Comparison of ENCODE assay signal across 11 cellular contexts in the genomic region with DNA sequence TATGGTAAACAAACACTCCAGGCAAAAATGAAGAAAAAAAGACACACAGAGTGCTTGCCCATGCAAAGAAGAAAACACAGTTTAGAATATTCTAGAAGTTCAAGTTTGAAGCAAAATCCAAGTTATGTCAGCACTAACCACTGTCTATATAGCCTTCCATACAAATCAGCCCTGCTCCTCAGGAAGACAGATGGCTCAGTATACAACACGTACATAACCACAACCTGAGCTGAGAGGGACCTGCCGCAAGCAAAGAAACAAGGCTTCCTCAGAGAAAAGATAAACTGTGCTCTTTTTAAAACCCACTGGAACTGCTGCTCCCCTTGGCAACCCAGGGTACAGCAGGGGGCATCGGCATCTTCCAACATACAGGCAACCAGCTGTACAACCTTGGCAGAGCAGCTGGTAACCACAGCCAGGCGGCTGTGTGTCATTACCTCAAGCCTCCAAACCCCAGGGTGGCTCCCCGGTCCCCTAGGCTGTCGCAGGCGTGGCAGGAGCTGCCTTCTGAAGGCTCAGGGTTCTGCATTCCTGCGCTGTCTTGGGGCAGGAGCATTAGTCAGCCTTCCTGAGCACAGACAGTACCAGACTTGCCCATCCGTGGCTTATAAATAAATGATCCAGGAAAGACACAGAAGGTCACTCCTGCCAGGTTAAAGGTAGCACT.
DNase-seq lines count a peak whose midpoint lies in the region; ATAC-seq and TF ChIP-seq lines count a peak whose summit lies in the region.
"Had no signal": no experiment of that assay in that cellular context is flagged by ENCODE, and none has a peak within 500 bp of the region (broad histone marks: within the 10 kb centered on the region; RNA-seq: fewer than 3 reads in every experiment).

No MANE protein-coding gene starts in this region.

- peak; percentile 54 for DNase-seq in EL
- peak; percentile 1 for DNase-seq in T follicular helper cell (ENCODE audit: low read depth)
- peak; percentile 4 for DNase-seq in astrocyte of the cerebellum (ENCODE audit: low read depth)
- DNase-seq in stimulated activated CD4-positive, alpha-beta T cell treated with anti-CD3 and anti-CD28 coated beads, Interleukin-15, amount 100 ng/mL, for 48 hours (ENCODE audit: low read depth in 2 of 2): peak; percentile 47
- no peak for DNase-seq in kidney glomerular epithelial cell (lab: John Stamatoyannopoulos, UW)
- DNase-seq in Caco-2: no peak
- DNase-seq: esophagus squamous epithelium, NCI-H526 had no signal

- intact Hi-C loops in Caco-2 (cut with micrococcal nuclease; ENCODE audit: unreplicated experiment): no loop called here

- BruUV-seq in Caco-2 (replicated peaks; lab: Mats Ljungman, UMichigan): no TSS peak

- H3K9me3 ChIP-seq in Caco-2: no peaks in the 10 kb centered on the region
- H3K9me3 ChIP-seq: esophagus squamous epithelium had no signal

- H3K4me3 Mint-ChIP-seq in Caco-2 (ENCODE audit: unreplicated experiment): no peak overlapping the region

- TF ChIP-seq CTCF in astrocyte of the cerebellum (IDR thresholded peaks at IDR 0.05; ENCODE audit: low read depth, low read length, missing control alignments) (peak; percentile 14), Caco-2 (IDR thresholded peaks at IDR 0.05; ENCODE audit: insufficient read depth in 1 of 2, low read depth in 1 of 2, low read length in 1 of 2, severe bottlenecking in 1 of 2, unreplicated experiment in 1 of 2) (no peak)

- no peaks in the 10 kb centered on the region for H3K9me3 Mint-ChIP-seq in Caco-2 (ENCODE audit: unreplicated experiment)

- H3K4me1 Mint-ChIP-seq in Caco-2 (ENCODE audit: low read depth, unreplicated experiment): no peaks in the 10 kb centered on the region

- H3K27me3 Mint-ChIP-seq in Caco-2 (ENCODE audit: insufficient read depth, unreplicated experiment): peaks cover 20% of the 10 kb centered on the region

- no peaks in the 10 kb centered on the region for H3K36me3 ChIP-seq in Caco-2 (ENCODE audit: control insufficient read depth, insufficient read depth, low read length)
- H3K36me3 ChIP-seq: esophagus squamous epithelium had no signal

- no peak overlapping the region for H3K4me3 ChIP-seq in astrocyte of the cerebellum (ENCODE audit: low read depth, low read length)
- H3K4me3 ChIP-seq in Caco-2 (ENCODE audit: low read depth, low read length): no peak overlapping the region
- H3K4me3 ChIP-seq: esophagus squamous epithelium had no signal

- POLR2A ChIA-PET in Caco-2 (lab: Charles Lee): no interaction called here

- no peak overlapping the region for H3K27ac Mint-ChIP-seq in Caco-2 (ENCODE audit: unreplicated experiment)

- H3K27me3 ChIP-seq in Caco-2 (replicated peaks; ENCODE audit: control insufficient read depth, insufficient read depth, low read length): no peaks in the 10 kb centered on the region
- H3K27me3 ChIP-seq: esophagus squamous epithelium had no signal

- no peaks in the 10 kb centered on the region for H3K4me1 ChIP-seq in Caco-2

- in situ Hi-C loops in astrocyte of the cerebellum (cut with HindIII; ENCODE audit: low sequenced_read_pairs): no loop called here

- no peaks in the 10 kb centered on the region for H3K36me3 Mint-ChIP-seq in Caco-2 (ENCODE audit: insufficient read depth, unreplicated experiment)

- ATAC-seq in GM21717 (IDR thresholded peaks at IDR 0.05; ENCODE audit: unreplicated experiment) (no peak), GM21367 (IDR thresholded peaks at IDR 0.05; ENCODE audit: unreplicated experiment) (no peak)
- ATAC-seq: right cardiac atrium had no signal

- CTCF ChIA-PET in Caco-2 (lab: Charles Lee): no interaction called here

Comparison
In these comparisons a context has a peak if more than half of its experiments do, and no peak if none do; other contexts are left out.
1. DNase-seq: peak in EL (single experiment), T follicular helper cell (single experiment), astrocyte of the cerebellum (single experiment) and stimulated activated CD4-positive, alpha-beta T cell treated with anti-CD3 and anti-CD28 coated beads, Interleukin-15, amount 100 ng/mL, for 48 hours (2 of 2); none in kidney glomerular epithelial cell (single experiment) and Caco-2 (0 of 2).